4 cellular contexts compared by ENCODE assay signal in genomic region chr3:124749877-124750276, GRCh38. TPM values are rescaled to one million over a fixed set of nuclear protein-coding genes. Genes with fewer than 3 reads are reported as not detected.
DNase-seq lines count a peak whose midpoint lies in the region; ATAC-seq, FAIRE-seq and TF ChIP-seq lines count a peak whose summit lies in the region.
"Not testable (repeated sequence)": the region's sequence is repeated elsewhere in the genome, so short reads cannot be mapped to it uniquely, and the experiment has no call there.

No MANE protein-coding gene starts in this region.

- H3K9me3 Mint-ChIP-seq in osteocyte (ENCODE audit: unreplicated experiment), result not testable (repeated sequence)

- not testable (repeated sequence) for H3K4me3 Mint-ChIP-seq in osteocyte (ENCODE audit: unreplicated experiment)

- not testable (repeated sequence) for TF ChIP-seq POLR2A in A549 (IDR thresholded peaks at IDR 0.05; ENCODE audit: low read length); esophagus squamous epithelium (IDR thresholded peaks at IDR 0.05)

- not testable (repeated sequence) for H3K9me3 ChIP-seq in A549, esophagus squamous epithelium

- not testable (repeated sequence) for H3K27me3 Mint-ChIP-seq in osteocyte (ENCODE audit: unreplicated experiment)

- not testable (repeated sequence) for H3K4me1 ChIP-seq in A549
- H3K4me1 ChIP-seq in esophagus squamous epithelium, result peaks cover 4 to 42% (median 7%) of the 10 kb centered on the region in 3 donors

- H3K36me3 Mint-ChIP-seq in osteocyte (ENCODE audit: unreplicated experiment), result not testable (repeated sequence)

- peaks cover 0 to 27% (median 7%) of the 10 kb centered on the region in 3 donors for H3K36me3 ChIP-seq in esophagus squamous epithelium

- not testable (repeated sequence) for TF ChIP-seq CTCF in 22Rv1 (IDR thresholded peaks at IDR 0.05); A549 (IDR thresholded peaks at IDR 0.05); esophagus squamous epithelium (IDR thresholded peaks at IDR 0.05); osteocyte (IDR thresholded peaks at IDR 0.05)

- not testable (repeated sequence) for TF ChIP-seq RAD21 in A549 (conservative IDR thresholded peaks at IDR 0.05 in 1 of 2, IDR thresholded peaks at IDR 0.05 in 1 of 2)

- POLR2A ChIA-PET in A549 (lab: Yijun Ruan, JAX), result not testable (repeated sequence)

- WGBS in A549 (ENCODE audit: missing lambda C conversion rate), result 80% methylated on average over 3 of the region's 27 CpGs
- 60% methylated on average over 2 of the region's 27 CpGs; no CpG with 5 or more reads in 1 of the 2 donors for WGBS in esophagus squamous epithelium, 2 donors

- H3K27ac Mint-ChIP-seq in osteocyte (ENCODE audit: unreplicated experiment), result not testable (repeated sequence)

- not testable (repeated sequence) for FAIRE-seq in A549 (lab: Jason Lieb, UNC)

- H3K4me3 ChIP-seq in A549 (peak overlapping the region; percentile 29; the same call in 1 of the 3 replicates), esophagus squamous epithelium (peak overlapping the region; percentile 15 to 47 (median 36))

- not testable (repeated sequence) for H3K4me1 Mint-ChIP-seq in osteocyte (ENCODE audit: unreplicated experiment)

- DNase-seq in A549 (ENCODE audit: low read depth in 1 of 2, low spot score in 1 of 2); esophagus squamous epithelium (lab: John Stamatoyannopoulos, UW): not testable (repeated sequence)
- peak; percentile 72 for DNase-seq in osteocyte (ENCODE audit: extremely low spot score, unreplicated experiment)

- H3K27ac ChIP-seq in 22Rv1, result peak overlapping the region; percentile 61; the same call in 1 of the 2 replicates
- peak overlapping the region in 1 of 2 experiments; percentile 64; a peak in 3 of 6 replicates for H3K27ac ChIP-seq in A549
- peak overlapping the region; percentile 48 to 89 (median 62) for H3K27ac ChIP-seq in esophagus squamous epithelium

- TF ChIP-seq EP300 in A549 (IDR thresholded peaks at IDR 0.05), result not testable (repeated sequence)

- H3K27me3 ChIP-seq in esophagus squamous epithelium, result not testable (repeated sequence)

- intact Hi-C loops in esophagus squamous epithelium (cut with DNase I), result not testable (repeated sequence)

- H3K4me2 ChIP-seq in A549, result peak overlapping the region; percentile 60

- CTCF ChIA-PET in A549 (lab: Yijun Ruan, JAX), result not testable (repeated sequence)

- ATAC-seq in A549, result not testable (repeated sequence)

RNA-seq across cellular contexts. Expression of gene UMPS, which starts 19.6 kb away (rescaled TPM):
- 54.2 and 64.4 TPM in 2 replicates for polyA plus RNA-seq in A549 (2011; rRNA removed)
- polyA plus RNA-seq in A549 (2012; cell fraction: cytosol; rRNA removed), result 31.4 and 35.8 TPM in 2 replicates
- 18.6 and 34.3 TPM in 2 replicates for polyA plus RNA-seq in A549 (2012; cell fraction: nucleus; rRNA removed)
- 53.0 to 61.8 TPM (median 53.1 TPM) in 3 replicates for polyA plus RNA-seq in A549 (2017; fragmentation: RNase III; extraction: RNeasy Plus Mini Kit Qiagen cat#74134 plus additional on column Dnase treatment)
- polyA minus RNA-seq in A549 (2011; rRNA and poly(A)+ RNA removed), result 48.8 and 63.8 TPM in 2 replicates
- 10 to 100 TPM; 11.6 to 33.5 (median 29.2) TPM for total RNA-seq in esophagus squamous epithelium
- 23.5 and 32.1 TPM in 2 replicates for total RNA-seq in osteocyte
